Comparison of ENCODE assay signal across 8 cellular contexts in genomic region chr6:170584954-170585498, GRCh38. TPM values are rescaled to one million over a fixed set of nuclear protein-coding genes. Genes with fewer than 3 reads are reported as not detected.
DNase-seq lines count a peak whose midpoint lies in the region; ATAC-seq and TF ChIP-seq lines count a peak whose summit lies in the region.

No MANE protein-coding gene starts in this region.

- under 1% methylated on average over 6 of the region's 6 CpGs for WGBS in prostate gland

- DNase-seq in DMS 273 (lab: John Stamatoyannopoulos, UW; ENCODE audit: unreplicated experiment): peak; percentile 38
- DNase-seq in DMS 273 treated with DMSO at 0.1 percent for 48 hours (lab: John Stamatoyannopoulos, UW): no peak
- DNase-seq in SJCRH30: no peak
- peak; percentile 1 for DNase-seq in fibroblast of peridontal ligament (ENCODE audit: extremely low read depth)
- no peak for DNase-seq in prostate gland (ENCODE audit: low spot score)
- no peak for DNase-seq in NOMO-1 (lab: John Stamatoyannopoulos, UW; ENCODE audit: unreplicated experiment in 2 of 2)
- no peak for DNase-seq in GOT3 (lab: John Stamatoyannopoulos, UW)

- TF ChIP-seq POLR2A in prostate gland (IDR thresholded peaks at IDR 0.05): no peak

- H3K4me3 ChIP-seq in SJCRH30 (peak overlapping the region; percentile 77), prostate gland (peak overlapping the region; percentile 79 to 92)

- H3K4me1 ChIP-seq in SJCRH30 (no peaks in the 10 kb centered on the region), prostate gland (replicated peaks) (no peaks in the 10 kb centered on the region)

- intact Hi-C loops in prostate gland (cut with DNase I): no loop called here

- H3K27ac ChIP-seq in SJCRH30 (peak overlapping the region; percentile 33; the same call in 1 of the 2 replicates), prostate gland (peak overlapping the region; percentile 76 to 85)

- H3K9me3 ChIP-seq in SJCRH30 (replicated peaks) (no peaks in the 10 kb centered on the region), prostate gland (no peaks in the 10 kb centered on the region)

- peak; percentile 31 for ATAC-seq in HG02759 (IDR thresholded peaks at IDR 0.05; ENCODE audit: unreplicated experiment)

- H3K27me3 ChIP-seq in SJCRH30: no peaks in the 10 kb centered on the region
- no peaks in the 10 kb centered on the region for H3K27me3 ChIP-seq in prostate gland (replicated peaks; ENCODE audit: insufficient read depth)

- H3K36me3 ChIP-seq in SJCRH30 (peaks cover 22% of the 10 kb centered on the region), prostate gland (no peaks in the 10 kb centered on the region)

- TF ChIP-seq CTCF in prostate gland (IDR thresholded peaks at IDR 0.05): no peak

RNA-seq across cellular contexts. Expression of gene PDCD2, which starts 0.6 kb away (rescaled TPM):
- total RNA-seq in SJCRH30 (2014; rRNA removed; shearing (Covaris generic)): 84.7 and 93.1 TPM in 2 replicates
- total RNA-seq in prostate gland: 100 to 1,000 TPM in 1 of 2 donors, 10 to 100 TPM in 1; 99.9 to 110 TPM

RNA-seq across cellular contexts. Expression of gene TBP, which starts 30.9 kb away (rescaled TPM):
- total RNA-seq in SJCRH30 (2014; rRNA removed; shearing (Covaris generic)): 33.5 and 37.1 TPM in 2 replicates
- 10 to 100 TPM; 19.6 to 36.9 TPM for total RNA-seq in prostate gland

RNA-seq across cellular contexts. Expression of gene PSMB1, which starts 31.9 kb away (rescaled TPM):
- total RNA-seq in SJCRH30 (2014; rRNA removed; shearing (Covaris generic)): 410 and 446 TPM in 2 replicates
- total RNA-seq in prostate gland: 100 to 1,000 TPM; 188 to 234 TPM

Comparison
In these comparisons a context has a peak if more than half of its experiments do, and no peak if none do; other contexts are left out.
1. DNase-seq: peak in DMS 273 (single experiment) and fibroblast of peridontal ligament (single experiment); none in DMS 273 treated with DMSO at 0.1 percent for 48 hours (single experiment), SJCRH30 (0 of 2), prostate gland (single experiment), NOMO-1 (0 of 2) and GOT3 (single experiment).